Comparison of ENCODE assay signal across 10 cellular contexts in genomic region chr2:66494708-66495107, GRCh38. TPM values are rescaled to one million over a fixed set of nuclear protein-coding genes. Genes with fewer than 3 reads are reported as not detected.
A peak's percentile ranks its signal among the peaks of the same experiment; 100 is the strongest.
DNase-seq lines count a peak whose midpoint lies in the region; ATAC-seq and TF ChIP-seq lines count a peak whose summit lies in the region.
"Had no signal": no experiment of that assay in that cellular context is flagged by ENCODE, and none has a peak within 500 bp of the region (broad histone marks: within the 10 kb centered on the region; RNA-seq: fewer than 3 reads in every experiment).

No MANE protein-coding gene starts in this region.

- H3K4me3 ChIP-seq in astrocyte of the cerebellum (ENCODE audit: low read depth, low read length) (no peak overlapping the region), right cardiac atrium (ENCODE audit: low read length) (no peak overlapping the region), subcutaneous abdominal adipose tissue (ENCODE audit: low read depth in 1 of 5, low read length in 5 of 5) (no peak overlapping the region)

- H3K36me3 ChIP-seq in subcutaneous abdominal adipose tissue (ENCODE audit: control insufficient read depth in 5 of 5, insufficient read depth in 5 of 5, low read length in 5 of 5): peaks cover 0 to 3% (median 0%) of the 10 kb centered on the region in 5 donors

- H3K4me1 ChIP-seq in right cardiac atrium (ENCODE audit: control insufficient read depth, insufficient read depth, low read length) (peaks cover 17% of the 10 kb centered on the region), subcutaneous abdominal adipose tissue (ENCODE audit: control insufficient read depth in 5 of 5, insufficient read depth in 5 of 5, low read length in 5 of 5) (peaks cover 2 to 33% (median 24%) of the 10 kb centered on the region in 5 donors)

- no peak for TF ChIP-seq CTCF in astrocyte of the cerebellum (IDR thresholded peaks at IDR 0.05; ENCODE audit: low read depth, low read length, missing control alignments)

- no peaks in the 10 kb centered on the region for H3K9me3 ChIP-seq in right cardiac atrium (ENCODE audit: control insufficient read depth, low read length)
- no peaks in the 10 kb centered on the region for H3K9me3 ChIP-seq in subcutaneous abdominal adipose tissue (ENCODE audit: control insufficient read depth in 5 of 5, low read length in 5 of 5)

- intact Hi-C loops in right cardiac atrium (cut with DNase I): loop anchor here in 3 of 4 donors (10.0 kb wide), 1 partner anchor 60 kb away; the partner anchor contains the start of gene MEIS1 (in 3 of the 3)

- no peak overlapping the region for H3K27ac ChIP-seq in right cardiac atrium (ENCODE audit: low read length)
- peak overlapping the region; percentile 35 for H3K27ac ChIP-seq in subcutaneous abdominal adipose tissue (ENCODE audit: low read depth, low read length)

- in situ Hi-C loops in astrocyte of the cerebellum (cut with HindIII; ENCODE audit: low sequenced_read_pairs): no loop called here

- peak in 1 of 2 donors; percentile 25 for ATAC-seq in right cardiac atrium
- no peak for ATAC-seq in HG03442 (IDR thresholded peaks at IDR 0.05; ENCODE audit: unreplicated experiment)
- no peak for ATAC-seq in activated CD4-positive, CD25-positive, alpha-beta regulatory T cell treated with anti-CD3 and anti-CD28 coated beads, Interleukin-2, amount 50 U/mL, for 24 hours
- ATAC-seq in HG02973 (IDR thresholded peaks at IDR 0.05; ENCODE audit: unreplicated experiment): no peak
- ATAC-seq: activated T-cell treated with anti-CD3 and anti-CD28 coated beads, Interleukin-2, amount 50 U/mL, for 72 hours; T-helper 17 cell had no signal

- H3K27me3 ChIP-seq in right cardiac atrium (ENCODE audit: control insufficient read depth, insufficient read depth) (no peaks in the 10 kb centered on the region), subcutaneous abdominal adipose tissue (ENCODE audit: control insufficient read depth in 5 of 5, insufficient read depth in 4 of 5, low read length in 5 of 5) (no peaks in the 10 kb centered on the region)

- 51% methylated on average over 6 of the region's 6 CpGs for WGBS in right cardiac atrium

- H3K9ac ChIP-seq in subcutaneous abdominal adipose tissue (ENCODE audit: low read length in 5 of 5): no peak overlapping the region

- peak; percentile 56 for DNase-seq in HS-5 (ENCODE audit: low read depth)
- DNase-seq in astrocyte of the cerebellum (ENCODE audit: low read depth): peak; percentile 43
- peak; percentile 59 to 78 (median 66) for DNase-seq in right cardiac atrium
- DNase-seq in NCI-H774 (lab: John Stamatoyannopoulos, UW): no peak
- DNase-seq: activated T-cell treated with anti-CD3 and anti-CD28 coated beads, Interleukin-2, amount 50 U/mL, for 72 hours; T-helper 17 cell had no signal

RNA-seq across cellular contexts. Expression of gene MEIS1, which starts 59.8 kb away (rescaled TPM):
- total RNA-seq in right cardiac atrium: 10 to 100 TPM; 20.4 to 41.2 (median 33.6) TPM
- 16.9 TPM for polyA plus RNA-seq in right cardiac atrium
